23 cellular contexts compared by ENCODE assay signal in the genomic region with DNA sequence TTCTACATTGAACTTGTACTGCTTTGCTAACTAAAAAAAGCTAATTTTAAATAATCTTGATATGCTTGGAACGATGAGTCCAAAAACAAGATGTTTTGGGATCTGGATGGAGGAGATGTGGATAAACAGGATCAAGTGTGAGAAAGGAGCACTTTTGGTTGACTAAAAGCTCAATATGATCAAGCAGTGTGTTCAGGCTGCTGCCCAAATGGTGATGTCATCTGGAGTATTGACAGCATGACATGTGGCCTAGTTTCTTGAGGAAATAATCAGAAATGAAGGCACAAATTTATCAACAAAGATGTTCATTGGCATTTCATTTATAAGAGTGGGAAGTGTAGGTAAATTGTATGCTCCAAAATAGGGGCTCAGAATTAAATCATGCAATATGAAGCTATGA.
"Had no signal": no experiment of that assay in that cellular context is flagged by ENCODE, and none has a peak within 500 bp of the region (broad histone marks: within the 10 kb centered on the region; RNA-seq: fewer than 3 reads in every experiment).

No MANE protein-coding gene starts in this region.

- H3K4me1 ChIP-seq: gastroesophageal sphincter, heart right ventricle, parathyroid adenoma, suprapubic skin, tibial nerve had no signal

- H3K36me3 Mint-ChIP-seq: activated naive CD8-positive, alpha-beta T cell treated with anti-CD3 and anti-CD28 coated beads for 36 hours; stimulated activated effector memory CD8-positive, alpha-beta T cell treated with anti-CD3 and anti-CD28 coated beads, Interleukin-12 subunit alpha, Interleukin-12 subunit beta, amount 100 ng/mL, for 72 hours had no signal

- H2AFZ ChIP-seq: parathyroid adenoma had no signal

- DNase-seq: activated B cell treated with CpG ODN at 0.5 μM for 24 hours; activated CD4-positive, alpha-beta T cell treated with anti-CD3 and anti-CD28 coated beads for 4 hours; activated CD4-positive, alpha-beta T cell treated with anti-CD3 and anti-CD28 coated beads, Interleukin-2, amount 50 U/mL, for 48 hours; activated CD8-positive, alpha-beta memory T cell treated with anti-CD3 and anti-CD28 coated beads, Interleukin-2, amount 50 U/mL, for 48 hours; activated naive CD4-positive, alpha-beta T cell treated with Interleukin-2 at 50 U/mL for 16 hours; activated naive CD8-positive, alpha-beta T cell treated with anti-CD3 and anti-CD28 coated beads for 36 hours; activated T-cell treated with anti-CD3 and anti-CD28 coated beads, Interleukin-2, amount 50 U/mL, for 4 hours; central memory CD4-positive, alpha-beta T cell; effector memory CD4-positive, alpha-beta T cell; heart right ventricle; left colon; mesenchymal stem cell; small intestine; stimulated activated CD4-positive, alpha-beta T cell treated with anti-CD3 and anti-CD28 coated beads, Interleukin-2, amount 100 ng/mL, for 24 hours; stimulated activated naive CD8-positive, alpha-beta T cell treated with anti-CD3 and anti-CD28 coated beads, Interleukin-15, amount 100 ng/mL, for 72 hours; T1000 had no signal

- H3K4me3 ChIP-seq: gastroesophageal sphincter, heart right ventricle, suprapubic skin, tibial nerve had no signal

- H3K9me3 Mint-ChIP-seq: activated B cell treated with CpG ODN at 0.5 μM for 24 hours; activated naive CD8-positive, alpha-beta T cell treated with anti-CD3 and anti-CD28 coated beads for 36 hours; activated T-cell treated with anti-CD3 and anti-CD28 coated beads, Interleukin-2, amount 50 U/mL, for 4 hours; nephron; stimulated activated effector memory CD8-positive, alpha-beta T cell treated with anti-CD3 and anti-CD28 coated beads, Interleukin-12 subunit alpha, Interleukin-12 subunit beta, amount 100 ng/mL, for 72 hours; stimulated activated naive CD8-positive, alpha-beta T cell treated with anti-CD3 and anti-CD28 coated beads, Interleukin-15, amount 100 ng/mL, for 72 hours had no signal

- H3K27ac Mint-ChIP-seq: activated B cell treated with CpG ODN at 0.5 μM for 24 hours; activated naive CD8-positive, alpha-beta T cell treated with anti-CD3 and anti-CD28 coated beads for 36 hours; nephron; stimulated activated effector memory CD8-positive, alpha-beta T cell treated with anti-CD3 and anti-CD28 coated beads, Interleukin-12 subunit alpha, Interleukin-12 subunit beta, amount 100 ng/mL, for 72 hours had no signal

- H3K27me3 ChIP-seq: gastroesophageal sphincter, heart right ventricle, suprapubic skin, tibial nerve had no signal

- ATAC-seq: activated T-cell treated with anti-CD3 and anti-CD28 coated beads, Interleukin-2, amount 50 U/mL, for 4 hours; gastroesophageal sphincter; left colon; sciatic nerve; stimulated activated effector memory CD8-positive, alpha-beta T cell treated with anti-CD3 and anti-CD28 coated beads, Interleukin-12 subunit alpha, Interleukin-12 subunit beta, amount 100 ng/mL, for 72 hours; stimulated activated naive CD8-positive, alpha-beta T cell treated with anti-CD3 and anti-CD28 coated beads, Interleukin-15, amount 100 ng/mL, for 72 hours had no signal

- H3K36me3 ChIP-seq: gastroesophageal sphincter, heart right ventricle, suprapubic skin, tibial nerve had no signal

- H3K4me3 Mint-ChIP-seq: activated B cell treated with CpG ODN at 0.5 μM for 24 hours; activated naive CD8-positive, alpha-beta T cell treated with anti-CD3 and anti-CD28 coated beads for 36 hours; activated T-cell treated with anti-CD3 and anti-CD28 coated beads, Interleukin-2, amount 50 U/mL, for 4 hours; nephron; stimulated activated effector memory CD8-positive, alpha-beta T cell treated with anti-CD3 and anti-CD28 coated beads, Interleukin-12 subunit alpha, Interleukin-12 subunit beta, amount 100 ng/mL, for 72 hours; stimulated activated naive CD8-positive, alpha-beta T cell treated with anti-CD3 and anti-CD28 coated beads, Interleukin-15, amount 100 ng/mL, for 72 hours had no signal

- H3K27me3 Mint-ChIP-seq: activated B cell treated with CpG ODN at 0.5 μM for 24 hours; activated naive CD8-positive, alpha-beta T cell treated with anti-CD3 and anti-CD28 coated beads for 36 hours; stimulated activated naive CD8-positive, alpha-beta T cell treated with anti-CD3 and anti-CD28 coated beads, Interleukin-15, amount 100 ng/mL, for 72 hours had no signal

- H3K4me1 Mint-ChIP-seq: activated B cell treated with CpG ODN at 0.5 μM for 24 hours; activated naive CD8-positive, alpha-beta T cell treated with anti-CD3 and anti-CD28 coated beads for 36 hours; nephron; stimulated activated effector memory CD8-positive, alpha-beta T cell treated with anti-CD3 and anti-CD28 coated beads, Interleukin-12 subunit alpha, Interleukin-12 subunit beta, amount 100 ng/mL, for 72 hours; stimulated activated naive CD8-positive, alpha-beta T cell treated with anti-CD3 and anti-CD28 coated beads, Interleukin-15, amount 100 ng/mL, for 72 hours had no signal

- H3K27ac ChIP-seq: gastroesophageal sphincter, heart right ventricle, parathyroid adenoma, suprapubic skin had no signal

- H3K79me2 ChIP-seq: parathyroid adenoma had no signal
